8 cellular contexts compared by ENCODE assay signal in the genomic region with DNA sequence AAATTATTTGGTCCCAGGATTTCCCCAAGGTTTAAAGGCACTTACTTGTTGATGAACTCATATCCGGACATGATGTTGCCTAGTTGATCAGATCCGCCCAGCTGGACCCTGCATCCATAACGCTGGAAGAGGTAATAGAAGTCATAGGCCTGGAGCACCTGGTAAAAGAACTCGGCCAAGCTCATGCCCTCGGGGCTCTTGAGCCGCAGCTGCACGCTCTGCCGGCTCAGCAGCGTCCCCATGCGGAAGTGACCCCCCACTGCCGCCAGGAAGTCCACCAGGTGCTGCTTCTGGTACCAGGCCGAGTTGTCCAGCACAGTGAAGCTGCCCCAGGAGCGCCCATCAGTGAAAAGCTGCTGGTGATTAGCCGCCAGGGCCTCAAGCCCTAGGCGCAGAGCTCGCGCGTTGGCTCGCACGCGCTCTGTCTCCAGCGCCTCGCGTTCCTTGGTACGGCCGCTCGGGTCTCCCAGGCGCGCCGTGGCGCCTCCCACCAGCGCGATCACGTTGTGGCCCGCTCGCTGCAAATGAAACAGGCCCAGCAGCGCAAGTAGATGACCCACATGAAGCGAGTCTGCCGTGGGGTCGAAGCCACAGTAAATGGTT. TPM values are rescaled to one million over a fixed set of nuclear protein-coding genes. Genes with fewer than 3 reads are reported as not detected.
DNase-seq lines count a peak whose midpoint lies in the region; ATAC-seq and TF ChIP-seq lines count a peak whose summit lies in the region.

No MANE protein-coding gene starts in this region.

- H3K27me3 Mint-ChIP-seq in activated T-helper 1 cell treated with anti-CD3 and anti-CD28 coated beads, Interleukin-12 subunit alpha, Interleukin-12 subunit beta, Interleukin-2, Interleukin-4 antibody, amounts not matched to agents 30 ng/mL and 10 ng/mL and 1 ng/mL, durations not matched to agents 14 hours and 24 hours and 36 hours (ENCODE audit: insufficient read depth) = no peaks in the 10 kb centered on the region
- peaks cover 3% of the 10 kb centered on the region for H3K27me3 Mint-ChIP-seq in nephron progenitor cell (ENCODE audit: low read depth, poor library complexity)
- no peaks in the 10 kb centered on the region for H3K27me3 Mint-ChIP-seq in stimulated activated naive CD8-positive, alpha-beta T cell treated with anti-CD3 and anti-CD28 coated beads, Interleukin-15, Interleukin-2, amounts not matched to agents 100 ng/mL and 50 ng/mL, for 24 hours

- ATAC-seq in GM21447 (IDR thresholded peaks at IDR 0.05; ENCODE audit: unreplicated experiment) = peak; percentile 73

- H3K9me2 ChIP-seq in PC-9 (ENCODE audit: insufficient read depth) = no peaks in the 10 kb centered on the region

- H3K27ac ChIP-seq in HUES48 (ENCODE audit: low read depth, low read length) (peak overlapping the region; percentile 95), PC-9 (peak overlapping the region; percentile 91)

- H4K20me1 ChIP-seq in PC-9 (ENCODE audit: insufficient read depth) = 0 out of 2 replicates have a peak, but pooled peaks cover 5% of the 10 kb centered on the region

- intact Hi-C loops in PC-9 (cut with micrococcal nuclease; ENCODE audit: unreplicated experiment) = loop anchor here (1.0 to 5.0 kb wide), 11 partner anchors 76 to 1096 kb away; a partner anchor contains a TSS
- intact Hi-C loops in activated T-helper 1 cell treated with anti-CD3 and anti-CD28 coated beads, Interleukin-12 subunit alpha, Interleukin-12 subunit beta, Interleukin-2, Interleukin-4 antibody, amounts not matched to agents 30 ng/mL and 10 ng/mL and 1 ng/mL, durations not matched to agents 14 hours and 24 hours and 36 hours (cut with micrococcal nuclease) = loop anchor here (1.0 to 5.0 kb wide), 10 partner anchors 48 to 1429 kb away; a partner anchor contains a TSS

- POLR2A ChIA-PET in PC-9 (lab: Charles Lee; ENCODE audit: unreplicated experiment) = interaction anchor here (0.6 to 1.9 kb wide), 11 partner anchors 65 to 1267 kb away, joined by 3 to 14 read pairs (median 3); a partner anchor contains a TSS

- H3K9me3 ChIP-seq in HUES48 (ENCODE audit: control insufficient read depth, insufficient read depth, low read length) (no peaks in the 10 kb centered on the region), PC-9 (ENCODE audit: insufficient read depth, low read depth) (no peaks in the 10 kb centered on the region; the same call in 1 of the 2 replicates)

- peaks cover 33% of the 10 kb centered on the region for H3K36me3 Mint-ChIP-seq in activated T-helper 1 cell treated with anti-CD3 and anti-CD28 coated beads, Interleukin-12 subunit alpha, Interleukin-12 subunit beta, Interleukin-2, Interleukin-4 antibody, amounts not matched to agents 30 ng/mL and 10 ng/mL and 1 ng/mL, durations not matched to agents 14 hours and 24 hours and 36 hours (ENCODE audit: low read depth)
- peaks cover 34% of the 10 kb centered on the region for H3K36me3 Mint-ChIP-seq in nephron progenitor cell (ENCODE audit: low read depth)
- peaks cover 30% of the 10 kb centered on the region for H3K36me3 Mint-ChIP-seq in stimulated activated naive CD8-positive, alpha-beta T cell treated with anti-CD3 and anti-CD28 coated beads, Interleukin-15, Interleukin-2, amounts not matched to agents 100 ng/mL and 50 ng/mL, for 24 hours (ENCODE audit: low read depth)

- H3K4me1 Mint-ChIP-seq in activated T-helper 1 cell treated with anti-CD3 and anti-CD28 coated beads, Interleukin-12 subunit alpha, Interleukin-12 subunit beta, Interleukin-2, Interleukin-4 antibody, amounts not matched to agents 30 ng/mL and 10 ng/mL and 1 ng/mL, durations not matched to agents 14 hours and 24 hours and 36 hours (ENCODE audit: low read depth) = peaks cover 33% of the 10 kb centered on the region
- H3K4me1 Mint-ChIP-seq in nephron progenitor cell = peaks cover 36% of the 10 kb centered on the region
- peaks cover 21% of the 10 kb centered on the region for H3K4me1 Mint-ChIP-seq in stimulated activated naive CD8-positive, alpha-beta T cell treated with anti-CD3 and anti-CD28 coated beads, Interleukin-15, Interleukin-2, amounts not matched to agents 100 ng/mL and 50 ng/mL, for 24 hours (ENCODE audit: low read depth)

- H3K36me3 ChIP-seq in HUES48 (ENCODE audit: control insufficient read depth, insufficient read depth, low read length) (peaks cover 39% of the 10 kb centered on the region), PC-9 (ENCODE audit: low read depth) (peaks cover 32% of the 10 kb centered on the region)

- H3F3A ChIP-seq in PC-9 (ENCODE audit: insufficient read depth, low read depth) = peaks cover 10% of the 10 kb centered on the region; the same call in 1 of the 2 replicates

- H3K9ac ChIP-seq in HUES48 (ENCODE audit: low read depth, low read length) = peak overlapping the region; percentile 94

- peak overlapping the region; percentile 86 for H3K4me3 ChIP-seq in HUES48 (ENCODE audit: low read depth, low read length)
- peak overlapping the region; percentile 84 for H3K4me3 ChIP-seq in PC-9
- H3K4me3 ChIP-seq in fibroblast of pulmonary artery (replicated peaks; ENCODE audit: low read depth, low read length) = peak overlapping the region; percentile 98

- H3K79me2 ChIP-seq in PC-9 (ENCODE audit: low read depth) = peaks cover 31% of the 10 kb centered on the region

- BruUV-seq in PC-9 (replicated peaks; lab: Mats Ljungman, UMichigan) = no TSS peak

- peak overlapping the region; percentile 81 for H3K27ac Mint-ChIP-seq in activated T-helper 1 cell treated with anti-CD3 and anti-CD28 coated beads, Interleukin-12 subunit alpha, Interleukin-12 subunit beta, Interleukin-2, Interleukin-4 antibody, amounts not matched to agents 30 ng/mL and 10 ng/mL and 1 ng/mL, durations not matched to agents 14 hours and 24 hours and 36 hours
- H3K27ac Mint-ChIP-seq in nephron progenitor cell = peak overlapping the region; percentile 97
- peak overlapping the region; percentile 93 for H3K27ac Mint-ChIP-seq in stimulated activated naive CD8-positive, alpha-beta T cell treated with anti-CD3 and anti-CD28 coated beads, Interleukin-15, Interleukin-2, amounts not matched to agents 100 ng/mL and 50 ng/mL, for 24 hours

- DNase-seq in DMS114 treated with DMSO at 0.1 percent for 48 hours (lab: John Stamatoyannopoulos, UW; ENCODE audit: unreplicated experiment) = peak; percentile 26
- DNase-seq in PC-9 = peak; percentile 91 to 93
- peak; percentile 63 for DNase-seq in activated T-helper 1 cell treated with anti-CD3 and anti-CD28 coated beads, Interleukin-12 subunit alpha, Interleukin-12 subunit beta, Interleukin-2, Interleukin-4 antibody, amounts not matched to agents 30 ng/mL and 10 ng/mL and 1 ng/mL, durations not matched to agents 14 hours and 24 hours and 36 hours (ENCODE audit: low spot score)
- DNase-seq in fibroblast of pulmonary artery (ENCODE audit: low read depth) = peak; percentile 72
- DNase-seq in nephron progenitor cell = peak; percentile 76

- CTCF ChIA-PET in PC-9 (lab: Charles Lee) = interaction anchor here (0.7 to 1.9 kb wide), 11 partner anchors 166 to 1388 kb away, joined by 3 to 15 read pairs (median 5); a partner anchor contains a TSS

- TF ChIP-seq CTCF in PC-9 (conservative IDR thresholded peaks at IDR 0.05) (peak; percentile 87), fibroblast of pulmonary artery (IDR thresholded peaks at IDR 0.05; ENCODE audit: low read length, missing control alignments) (peak; percentile 67), nephron progenitor cell (IDR thresholded peaks at IDR 0.05) (peak; percentile 61)

- no peaks in the 10 kb centered on the region for H3K9me3 Mint-ChIP-seq in activated T-helper 1 cell treated with anti-CD3 and anti-CD28 coated beads, Interleukin-12 subunit alpha, Interleukin-12 subunit beta, Interleukin-2, Interleukin-4 antibody, amounts not matched to agents 30 ng/mL and 10 ng/mL and 1 ng/mL, durations not matched to agents 14 hours and 24 hours and 36 hours
- H3K9me3 Mint-ChIP-seq in nephron progenitor cell = no peaks in the 10 kb centered on the region
- H3K9me3 Mint-ChIP-seq in stimulated activated naive CD8-positive, alpha-beta T cell treated with anti-CD3 and anti-CD28 coated beads, Interleukin-15, Interleukin-2, amounts not matched to agents 100 ng/mL and 50 ng/mL, for 24 hours = no peaks in the 10 kb centered on the region

- peak overlapping the region; percentile 88 for H3K4me3 Mint-ChIP-seq in activated T-helper 1 cell treated with anti-CD3 and anti-CD28 coated beads, Interleukin-12 subunit alpha, Interleukin-12 subunit beta, Interleukin-2, Interleukin-4 antibody, amounts not matched to agents 30 ng/mL and 10 ng/mL and 1 ng/mL, durations not matched to agents 14 hours and 24 hours and 36 hours
- H3K4me3 Mint-ChIP-seq in nephron progenitor cell = peak overlapping the region; percentile 93
- peak overlapping the region; percentile 92 for H3K4me3 Mint-ChIP-seq in stimulated activated naive CD8-positive, alpha-beta T cell treated with anti-CD3 and anti-CD28 coated beads, Interleukin-15, Interleukin-2, amounts not matched to agents 100 ng/mL and 50 ng/mL, for 24 hours

- H3K4me1 ChIP-seq in HUES48 (ENCODE audit: control insufficient read depth, insufficient read depth, low read length) (peaks cover 7% of the 10 kb centered on the region), PC-9 (replicated peaks; ENCODE audit: insufficient read depth) (peaks cover 21% of the 10 kb centered on the region)

- H3K4me2 ChIP-seq in PC-9 = peak overlapping the region; percentile 97

- H3K27me3 ChIP-seq in HUES48 (ENCODE audit: control insufficient read depth, insufficient read depth, low read length) (no peaks in the 10 kb centered on the region), PC-9 (ENCODE audit: insufficient read depth, low read depth) (no peaks in the 10 kb centered on the region)

- peak overlapping the region; percentile 100 for H2AFZ ChIP-seq in PC-9

RNA-seq across cellular contexts. Expression of a gene that starts 0.5 kb away (rescaled TPM):
- 34.3 and 36.6 TPM in 2 replicates for total RNA-seq in PC-9 (2021)
- 28.2 and 31.1 TPM in 2 replicates for total RNA-seq in activated T-helper 1 cell treated with anti-CD3 and anti-CD28 coated beads, Interleukin-12 subunit alpha, Interleukin-12 subunit beta, Interleukin-2, Interleukin-4 antibody, amounts not matched to agents 30 ng/mL and 10 ng/mL and 1 ng/mL, durations not matched to agents 14 hours and 24 hours and 36 hours

Comparison
In these comparisons a context has a peak if more than half of its experiments do, and no peak if none do; other contexts are left out.
1. Peak in every context shown above with its lines: DNase-seq, ATAC-seq, H3K4me3 ChIP-seq and H3K27ac ChIP-seq.
2. DNase-seq: peak in every context shown above with its lines; median percentile 92 in PC-9; 76 in nephron progenitor cell; 72 in fibroblast of pulmonary artery; 63 in activated T-helper 1 cell treated with anti-CD3 and anti-CD28 coated beads, Interleukin-12 subunit alpha, Interleukin-12 subunit beta, Interleukin-2, Interleukin-4 antibody, amounts not matched to agents 30 ng/mL and 10 ng/mL and 1 ng/mL, durations not matched to agents 14 hours and 24 hours and 36 hours; 26 in DMS114 treated with DMSO at 0.1 percent for 48 hours.